ENCODE assay signal across 11 cellular contexts in genomic region chr12:126912111-126912510, GRCh38.
"Had no signal": no experiment of that assay in that cellular context is flagged by ENCODE, and none has a peak within 500 bp of the region (broad histone marks: within the 10 kb centered on the region; RNA-seq: fewer than 3 reads in every experiment).

No MANE protein-coding gene starts in this region.

- H3K4me3 Mint-ChIP-seq: GM23338, H9, HFFc6 had no signal

- H3K4me2 ChIP-seq: GM23338 had no signal

- H3K4me1 ChIP-seq: HAP-1 had no signal

- DNase-seq: GM23248, GOT3, H7, H9, HCEC 1CT, HFFc6 had no signal

- H3K9me3 Mint-ChIP-seq: H9, HFFc6 had no signal

- H3K9ac ChIP-seq: GM23248 had no signal

- FAIRE-seq: H1, H54 had no signal

- H3K4me3 ChIP-seq: GM23248, GM23338, HAP-1 had no signal

- H3K27ac Mint-ChIP-seq: GM23338, H9, HFFc6 had no signal

- H3K36me3 ChIP-seq: HAP-1 had no signal

- H2AFZ ChIP-seq: GM23248, GM23338 had no signal

- ATAC-seq: GM23338, HCT116 had no signal

- H3K27ac ChIP-seq: GM23248 had no signal

- H3K4me1 Mint-ChIP-seq: GM23338 had no signal
